Comparison of ENCODE assay signal across 22 cellular contexts in genomic region chr1:247216246-247216645, GRCh38. TPM values are rescaled to one million over a fixed set of nuclear protein-coding genes. Genes with fewer than 3 reads are reported as not detected.
"Had no signal": no experiment of that assay in that cellular context is flagged by ENCODE, and none has a peak within 500 bp of the region (broad histone marks: within the 10 kb centered on the region; RNA-seq: fewer than 3 reads in every experiment).

No MANE protein-coding gene starts in this region.

- DNase-seq: activated CD4-positive, CD25-positive, alpha-beta regulatory T cell treated with anti-CD3 and anti-CD28 coated beads, Interleukin-2, amount 50 U/mL, for 72 hours; activated naive CD4-positive, alpha-beta T cell treated with anti-CD3 and anti-CD28 coated beads, Interleukin-2, amount 10 ng/mL, durations not matched to agents 7 days and 5 days; amniotic stem cell; caudate nucleus; islet precursor cell; mammary epithelial cell; stimulated activated CD4-positive, alpha-beta T cell treated with anti-CD3 and anti-CD28 coated beads, Interleukin-15, amount 100 ng/mL, for 24 hours; stimulated activated CD4-positive, alpha-beta T cell treated with anti-CD3 and anti-CD28 coated beads, Interleukin-4, amount 100 ng/mL, for 1 hour; stimulated activated naive CD4-positive, alpha-beta T cell; substantia nigra; uterus had no signal

- ATAC-seq: natural killer cell treated with Interleukin-12 subunit alpha and Interleukin-12 subunit beta and Interleukin-15 and Interleukin-18, amount 100 ng/mL, for 72 hours had no signal

- H3K36me3 ChIP-seq: right atrium auricular region, tibial nerve, uterus had no signal

- FAIRE-seq: colon, endometrium had no signal

- H3K27ac ChIP-seq: right atrium auricular region, tibial nerve, uterus had no signal

- H3K4me3 ChIP-seq: right atrium auricular region, tibial nerve, uterus had no signal

- H3K9me3 ChIP-seq: right atrium auricular region, tibial nerve, uterus had no signal

- H3K4me1 ChIP-seq: right atrium auricular region had no signal

- H3K27me3 ChIP-seq: right atrium auricular region, tibial nerve, uterus had no signal

RNA-seq across cellular contexts. Expression of gene VN1R5, which starts 39.6 kb away (rescaled TPM):
- total RNA-seq: activated CD8-positive, alpha-beta memory T cell treated with anti-CD3 and anti-CD28 coated beads for 36 hours; mammary epithelial cell; mononuclear cell; natural killer cell treated with Interleukin-12 subunit alpha and Interleukin-12 subunit beta and Interleukin-15 and Interleukin-18, amount 100 ng/mL, for 72 hours; omental fat pad; progenitor cell of endocrine pancreas; right atrium auricular region; skeletal muscle tissue; tibial nerve; uterus had no signal
- polyA plus RNA-seq: esophagus, mammary epithelial cell had no signal
